In genomic region chr4:104489731-104490095, GRCh38 we compare ENCODE assay signal across 10 cellular contexts. TPM values are rescaled to one million over a fixed set of nuclear protein-coding genes. Genes with fewer than 3 reads are reported as not detected.
A peak's percentile ranks its signal among the peaks of the same experiment; 100 is the strongest.
DNase-seq lines count a peak whose midpoint lies in the region; ATAC-seq and TF ChIP-seq lines count a peak whose summit lies in the region.
"Had no signal": no experiment of that assay in that cellular context is flagged by ENCODE, and none has a peak within 500 bp of the region (broad histone marks: within the 10 kb centered on the region; RNA-seq: fewer than 3 reads in every experiment).

No MANE protein-coding gene starts in this region.

- H3K4me3 ChIP-seq in OCI-LY3 (ENCODE audit: low read length) (peak overlapping the region; percentile 85), subcutaneous abdominal adipose tissue (ENCODE audit: low read depth in 1 of 5, low read length in 5 of 5) (no peak overlapping the region), psoas muscle (no peak overlapping the region)
- H3K4me3 ChIP-seq: GM23248 had no signal

- intact Hi-C loops in psoas muscle (cut with DNase I): no loop called here

- H3K4me1 ChIP-seq in OCI-LY3 (ENCODE audit: low read length) (peaks cover 50% of the 10 kb centered on the region), subcutaneous abdominal adipose tissue (ENCODE audit: control insufficient read depth in 5 of 5, insufficient read depth in 5 of 5, low read length in 5 of 5) (peaks cover 0 to 28% (median 19%) of the 10 kb centered on the region in 5 donors), psoas muscle (peaks cover 4% of the 10 kb centered on the region)

- no peaks in the 10 kb centered on the region for H3K27me3 ChIP-seq in OCI-LY3 (ENCODE audit: low read depth, low read length)
- peaks cover 0 to 7% (median 2%) of the 10 kb centered on the region in 5 donors for H3K27me3 ChIP-seq in subcutaneous abdominal adipose tissue (ENCODE audit: control insufficient read depth in 5 of 5, insufficient read depth in 4 of 5, low read length in 5 of 5)
- H3K27me3 ChIP-seq in psoas muscle (ENCODE audit: insufficient read depth in 3 of 3, low read length in 2 of 3): no peaks in the 10 kb centered on the region

- no peak for DNase-seq in activated naive CD4-positive, alpha-beta T cell treated with anti-CD3 and anti-CD28 coated beads, Interleukin-2, amount 50 U/mL, for 16 hours
- DNase-seq in H4 (ENCODE audit: low spot score) (no peak), psoas muscle (no peak)
- DNase-seq: GM23248, occipital lobe, PC-3 had no signal

- peak overlapping the region; percentile 86 for H3K9ac ChIP-seq in OCI-LY3 (ENCODE audit: low read length)
- no peak overlapping the region for H3K9ac ChIP-seq in subcutaneous abdominal adipose tissue (ENCODE audit: low read length in 5 of 5)
- H3K9ac ChIP-seq: GM23248 had no signal

- ATAC-seq in GM19023 (IDR thresholded peaks at IDR 0.05; ENCODE audit: unreplicated experiment) (peak; percentile 18), HG02763 (IDR thresholded peaks at IDR 0.05; ENCODE audit: unreplicated experiment) (peak; percentile 28), psoas muscle (no peak)

- peak overlapping the region; percentile 98 for H3K4me2 ChIP-seq in OCI-LY3 (ENCODE audit: low read length)

- H3K27ac ChIP-seq in OCI-LY3 (ENCODE audit: low read length) (peak overlapping the region; percentile 89), subcutaneous abdominal adipose tissue (ENCODE audit: low read depth, low read length) (peak overlapping the region; percentile 52), psoas muscle (no peak overlapping the region)
- H3K27ac ChIP-seq: GM23248 had no signal

- H3K9me3 ChIP-seq in OCI-LY3 (ENCODE audit: insufficient read depth, low read length): no peaks in the 10 kb centered on the region
- H3K9me3 ChIP-seq in subcutaneous abdominal adipose tissue (ENCODE audit: control insufficient read depth in 5 of 5, low read length in 5 of 5): no peaks in the 10 kb centered on the region
- no peaks in the 10 kb centered on the region for H3K9me3 ChIP-seq in psoas muscle

- H2AFZ ChIP-seq in OCI-LY3 (ENCODE audit: low read depth, low read length): peak overlapping the region; percentile 55; the same call in 1 of the 2 replicates
- H2AFZ ChIP-seq: GM23248 had no signal

- TF ChIP-seq CTCF in OCI-LY3 (IDR thresholded peaks at IDR 0.05; ENCODE audit: low read depth, low read length): no peak
- no peak for TF ChIP-seq CTCF in psoas muscle (IDR thresholded peaks at IDR 0.05)

- H3K36me3 ChIP-seq in OCI-LY3 (replicated peaks; ENCODE audit: low read depth, low read length) (no peaks in the 10 kb centered on the region), subcutaneous abdominal adipose tissue (ENCODE audit: control insufficient read depth in 5 of 5, insufficient read depth in 5 of 5, low read length in 5 of 5) (no peaks in the 10 kb centered on the region), psoas muscle (ENCODE audit: insufficient read depth in 1 of 2, low read depth in 1 of 2) (no peaks in the 10 kb centered on the region)

- peaks cover 6% of the 10 kb centered on the region for H3K79me2 ChIP-seq in OCI-LY3 (ENCODE audit: low read length)

- no peaks in the 10 kb centered on the region for H4K20me1 ChIP-seq in OCI-LY3 (ENCODE audit: insufficient read depth, low read length)

RNA-seq across cellular contexts. Expression of gene CXXC4, which starts 5.0 kb away (rescaled TPM):
- 1.6 and 1.9 TPM in 2 replicates for total RNA-seq in H4 (2014; rRNA removed; shearing (Covaris generic))
- under 1 TPM; 0.08 to 0.36 (median 0.14) TPM for total RNA-seq in psoas muscle
- under 1 TPM; 0.05 to 0.10 (median 0.08) TPM for polyA plus RNA-seq in psoas muscle
- total RNA-seq: GM23248, PC-3 had no signal
- polyA plus RNA-seq: GM23248 had no signal

Comparison
In these comparisons a context has a peak if more than half of its experiments do, and no peak if none do; other contexts are left out.
1. ATAC-seq: peak in GM19023 (single experiment) and HG02763 (single experiment); none in psoas muscle (0 of 4).